Comparison of ENCODE assay signal across 17 cellular contexts in genomic region chrX:123807825-123808416, GRCh38. TPM values are rescaled to one million over a fixed set of nuclear protein-coding genes. Genes with fewer than 3 reads are reported as not detected.
DNase-seq lines count a peak whose midpoint lies in the region; ATAC-seq and TF ChIP-seq lines count a peak whose summit lies in the region.
"Had no signal": no experiment of that assay in that cellular context is flagged by ENCODE, and none has a peak within 500 bp of the region (broad histone marks: within the 10 kb centered on the region; RNA-seq: fewer than 3 reads in every experiment).

No MANE protein-coding gene starts in this region.

- TF ChIP-seq CTCF in AG09309 (IDR thresholded peaks at IDR 0.05; ENCODE audit: control insufficient read depth, insufficient read depth, low read depth, low read length, missing control alignments) (no peak), HEK293 (tag by site-specific recombination; IDR thresholded peaks at IDR 0.05) (no peak), SK-N-SH (IDR thresholded peaks at IDR 0.05) (no peak), fibroblast of the aortic adventitia (IDR thresholded peaks at IDR 0.05; ENCODE audit: insufficient read depth, low read length) (no peak), omental fat pad (IDR thresholded peaks at IDR 0.05) (no peak)

- H3K4me3 ChIP-seq in AG09309 (ENCODE audit: control insufficient read depth, low read depth, low read length) (no peak overlapping the region), HEK293 (ENCODE audit: low read depth, low read length) (no peak overlapping the region), SK-N-SH (ENCODE audit: low read depth in 2 of 2, low read length in 1 of 2) (no peak overlapping the region), fibroblast of the aortic adventitia (ENCODE audit: low read depth, low read length) (no peak overlapping the region)
- H3K4me3 ChIP-seq in effector memory CD4-positive, alpha-beta T cell (ENCODE audit: insufficient read depth, low read depth, low read length, poor library complexity, severe bottlenecking), result no peak overlapping the region
- H3K4me3 ChIP-seq: dorsolateral prefrontal cortex, esophagus squamous epithelium, vagina had no signal

- no peak for TF ChIP-seq EP300 in SK-N-SH (IDR thresholded peaks at IDR 0.05; ENCODE audit: borderline replicate concordance in 1 of 2, low read depth in 1 of 2, low read length in 1 of 2)

- H3K9me3 ChIP-seq in HEK293 (ENCODE audit: control insufficient read depth, insufficient read depth, low read depth, low read length) (no peaks in the 10 kb centered on the region), SK-N-SH (no peaks in the 10 kb centered on the region)
- H3K9me3 ChIP-seq in effector memory CD4-positive, alpha-beta T cell (ENCODE audit: control insufficient read depth, low read length), result no peaks in the 10 kb centered on the region
- H3K9me3 ChIP-seq: Caco-2, esophagus squamous epithelium, vagina had no signal

- CTCF ChIA-PET in HEK293 (lab: Yijun Ruan, JAX), result no interaction called here
- CTCF ChIA-PET in SK-N-SH (lab: Yijun Ruan, JAX), result no interaction called here

- no peaks in the 10 kb centered on the region for H3K36me3 ChIP-seq in HEK293 (ENCODE audit: control insufficient read depth in 2 of 2, insufficient read depth in 1 of 2, low read length in 2 of 2)
- H3K36me3 ChIP-seq in SK-N-SH (replicated peaks in 1 of 2; ENCODE audit: control insufficient read depth in 1 of 2, insufficient read depth in 2 of 2, low read length in 1 of 2), result no peaks in the 10 kb centered on the region
- no peaks in the 10 kb centered on the region for H3K36me3 ChIP-seq in effector memory CD4-positive, alpha-beta T cell (ENCODE audit: control insufficient read depth, insufficient read depth, low read length)
- H3K36me3 ChIP-seq: esophagus squamous epithelium, vagina had no signal

- POLR2A ChIA-PET in HEK293 (lab: Yijun Ruan, JAX), result no interaction called here
- POLR2A ChIA-PET in SK-N-SH (lab: Yijun Ruan, JAX), result no interaction called here

- no peak overlapping the region for H2AFZ ChIP-seq in SK-N-SH (ENCODE audit: low read depth)

- H3K36me3 Mint-ChIP-seq in activated T-cell treated with anti-CD3 and anti-CD28 coated beads, Interleukin-2, amount 50 U/mL, for 4 hours (ENCODE audit: insufficient read depth), result no peaks in the 10 kb centered on the region
- H3K36me3 Mint-ChIP-seq: activated naive CD8-positive, alpha-beta T cell treated with anti-CD3 and anti-CD28 coated beads, Interleukin-2, amount 10 ng/mL, durations not matched to agents 7 days and 5 days had no signal

- no peak overlapping the region for H3K27ac ChIP-seq in HEK293 (ENCODE audit: extremely low read depth, low read depth, low read length)
- H3K27ac ChIP-seq in SK-N-SH (ENCODE audit: low read depth in 2 of 2, low read length in 1 of 2), result no peak overlapping the region
- no peak overlapping the region for H3K27ac ChIP-seq in effector memory CD4-positive, alpha-beta T cell (ENCODE audit: insufficient read depth, low read length, poor library complexity, severe bottlenecking)
- H3K27ac ChIP-seq: dorsolateral prefrontal cortex, esophagus squamous epithelium, vagina, VCaP had no signal

- no peak for ATAC-seq in activated T-cell treated with anti-CD3 and anti-CD28 coated beads, Interleukin-2, amount 50 U/mL, for 4 hours
- ATAC-seq in HG03432 (IDR thresholded peaks at IDR 0.05; ENCODE audit: unreplicated experiment), result no peak
- no peak for ATAC-seq in omental fat pad (ENCODE audit: low FRiP score)

- H3K4me1 ChIP-seq in HEK293 (ENCODE audit: control insufficient read depth, insufficient read depth, low read length) (no peaks in the 10 kb centered on the region), SK-N-SH (ENCODE audit: control insufficient read depth in 1 of 2, insufficient read depth in 2 of 2, low read depth in 1 of 2, low read length in 1 of 2) (no peaks in the 10 kb centered on the region)
- H3K4me1 ChIP-seq in effector memory CD4-positive, alpha-beta T cell (ENCODE audit: control insufficient read depth, insufficient read depth, low read length, poor library complexity, severe bottlenecking), result no peaks in the 10 kb centered on the region

- peaks cover 3% of the 10 kb centered on the region for H3F3A ChIP-seq in SK-N-SH (replicated peaks; ENCODE audit: insufficient read depth)

- no peaks in the 10 kb centered on the region for H3K9me3 Mint-ChIP-seq in activated T-cell treated with anti-CD3 and anti-CD28 coated beads, Interleukin-2, amount 50 U/mL, for 4 hours
- H3K9me3 Mint-ChIP-seq: activated naive CD8-positive, alpha-beta T cell treated with anti-CD3 and anti-CD28 coated beads, Interleukin-2, amount 10 ng/mL, durations not matched to agents 7 days and 5 days; activated T-cell treated with anti-CD3 and anti-CD28 coated beads, Interleukin-2, amount 50 U/mL, for 24 hours had no signal

- DNase-seq in AG09309 (ENCODE audit: low read depth) (peak; percentile 51), SK-N-SH (no peak), fibroblast of the aortic adventitia (ENCODE audit: low read depth) (peak; percentile 44), omental fat pad (ENCODE audit: low spot score) (no peak)
- DNase-seq in activated T-cell treated with anti-CD3 and anti-CD28 coated beads, Interleukin-2, amount 50 U/mL, for 4 hours, result no peak
- no peak for DNase-seq in effector memory CD4-positive, alpha-beta T cell
- DNase-seq: activated CD4-positive, alpha-beta T cell treated with anti-CD3 and anti-CD28 coated beads, Interleukin-2, amount 50 U/mL, for 4 hours; activated naive CD8-positive, alpha-beta T cell treated with anti-CD3 and anti-CD28 coated beads, Interleukin-2, amount 10 ng/mL, durations not matched to agents 7 days and 5 days; activated T-cell treated with anti-CD3 and anti-CD28 coated beads, Interleukin-2, amount 50 U/mL, for 24 hours; Caco-2; dorsolateral prefrontal cortex; esophagus squamous epithelium; T-helper 1 cell had no signal

- no peaks in the 10 kb centered on the region for H3K27me3 ChIP-seq in SK-N-SH (ENCODE audit: insufficient read depth)
- H3K27me3 ChIP-seq in effector memory CD4-positive, alpha-beta T cell (replicated peaks; ENCODE audit: control insufficient read depth, insufficient read depth, low read length, poor library complexity, severe bottlenecking), result no peaks in the 10 kb centered on the region
- H3K27me3 ChIP-seq: esophagus squamous epithelium, vagina had no signal

- H3K9ac ChIP-seq in SK-N-SH, result no peak overlapping the region

- WGBS in SK-N-SH (ENCODE audit: low lambda C conversion rate), result 18% methylated on average over 3 of the region's 3 CpGs

- TF ChIP-seq RAD21 in SK-N-SH (IDR thresholded peaks at IDR 0.05; ENCODE audit: low read length), result no peak

- H3K4me2 ChIP-seq in SK-N-SH, result no peak overlapping the region

- no peaks in the 10 kb centered on the region for H3K9me2 ChIP-seq in SK-N-SH

- H3K4me3 Mint-ChIP-seq in activated T-cell treated with anti-CD3 and anti-CD28 coated beads, Interleukin-2, amount 50 U/mL, for 4 hours, result no peak overlapping the region
- H3K4me3 Mint-ChIP-seq: activated naive CD8-positive, alpha-beta T cell treated with anti-CD3 and anti-CD28 coated beads, Interleukin-2, amount 10 ng/mL, durations not matched to agents 7 days and 5 days; activated T-cell treated with anti-CD3 and anti-CD28 coated beads, Interleukin-2, amount 50 U/mL, for 24 hours had no signal

- no peaks in the 10 kb centered on the region for H4K20me1 ChIP-seq in SK-N-SH (ENCODE audit: insufficient read depth)

- no peaks in the 10 kb centered on the region for H3K79me2 ChIP-seq in SK-N-SH (ENCODE audit: insufficient read depth)

- peaks cover 2% of the 10 kb centered on the region for H3K27me3 Mint-ChIP-seq in activated T-cell treated with anti-CD3 and anti-CD28 coated beads, Interleukin-2, amount 50 U/mL, for 4 hours (ENCODE audit: low read depth)
- H3K27me3 Mint-ChIP-seq: activated naive CD8-positive, alpha-beta T cell treated with anti-CD3 and anti-CD28 coated beads, Interleukin-2, amount 10 ng/mL, durations not matched to agents 7 days and 5 days had no signal

- H3K4me1 Mint-ChIP-seq in activated T-cell treated with anti-CD3 and anti-CD28 coated beads, Interleukin-2, amount 50 U/mL, for 4 hours (ENCODE audit: low read depth), result peaks cover 7% of the 10 kb centered on the region

TF ChIP-seq in HEK293, 187 proteins besides CTCF, POLR2A, EP300 and RAD21 (continues in another document):
- no peak for TF ChIP-seq ZNF670 (tag by site-specific recombination; IDR thresholded peaks at IDR 0.05; ENCODE audit: low read depth)
- TF ChIP-seq ZBTB1 (tag by site-specific recombination; IDR thresholded peaks at IDR 0.05), result peak; percentile 70; the same call in 1 of the 2 replicates
- TF ChIP-seq ZNF624 (tag by site-specific recombination; IDR thresholded peaks at IDR 0.05), result no peak

TF ChIP-seq in SK-N-SH, 30 proteins besides CTCF, POLR2A, EP300 and RAD21 (continues in another document):
- TF ChIP-seq POLR2AphosphoS5 (IDR thresholded peaks at IDR 0.05; ENCODE audit: low read depth, low read length), result no peak
- no peak for TF ChIP-seq MXI1 (IDR thresholded peaks at IDR 0.05; ENCODE audit: low read depth, low read length)
- TF ChIP-seq IRF3 (IDR thresholded peaks at IDR 0.05; ENCODE audit: low read depth, low read length), result no peak
- TF ChIP-seq FOSL2 (IDR thresholded peaks at IDR 0.05; ENCODE audit: borderline replicate concordance, low read depth), result peak; percentile 24; the same call in 1 of the 2 replicates
- TF ChIP-seq GABPA (IDR thresholded peaks at IDR 0.05; ENCODE audit: low read depth), result no peak
- TF ChIP-seq RFX5 (IDR thresholded peaks at IDR 0.05; ENCODE audit: low read length), result no peak
- no peak for TF ChIP-seq CHD2 (IDR thresholded peaks at IDR 0.05; ENCODE audit: low read length, partially characterized antibody)
- peak; percentile 68; the same call in 1 of the 2 replicates for TF ChIP-seq TCF12 (IDR thresholded peaks at IDR 0.05)
- no peak for TF ChIP-seq RCOR1 (IDR thresholded peaks at IDR 0.05; ENCODE audit: low read length)

RNA-seq across cellular contexts. Expression of gene XIAP, which starts 51.9 kb away (rescaled TPM):
- polyA plus RNA-seq in SK-N-SH (2012; rRNA removed), result 8.0 and 9.1 TPM in 2 replicates
- 10.7 and 12.1 TPM in 2 replicates for polyA plus RNA-seq in SK-N-SH (2012; cell fraction: cytosol; rRNA removed)
- 8.1 and 9.3 TPM in 2 replicates for polyA plus RNA-seq in SK-N-SH (2012; cell fraction: nucleus; rRNA removed)
- total RNA-seq in fibroblast of the aortic adventitia (ENCODE audit: low replicate concordance) (23.8 and 35.6 TPM in 2 replicates), omental fat pad (10 to 100 TPM; 22.5 to 35.8 (median 24.9) TPM)
- total RNA-seq in activated T-cell treated with anti-CD3 and anti-CD28 coated beads, Interleukin-2, amount 50 U/mL, for 4 hours, result 10 to 100 TPM; 28.8 to 34.9 (median 32.8) TPM

Comparison
In these comparisons a context has a peak if more than half of its experiments do, and no peak if none do; other contexts are left out.
1. DNase-seq: peak in AG09309 (single experiment) and fibroblast of the aortic adventitia (single experiment); none in SK-N-SH (single experiment), activated T-cell treated with anti-CD3 and anti-CD28 coated beads, Interleukin-2, amount 50 U/mL, for 4 hours (single experiment), effector memory CD4-positive, alpha-beta T cell (0 of 3) and omental fat pad (single experiment).